ENCODE assay signal across 2 cellular contexts in the genomic region with DNA sequence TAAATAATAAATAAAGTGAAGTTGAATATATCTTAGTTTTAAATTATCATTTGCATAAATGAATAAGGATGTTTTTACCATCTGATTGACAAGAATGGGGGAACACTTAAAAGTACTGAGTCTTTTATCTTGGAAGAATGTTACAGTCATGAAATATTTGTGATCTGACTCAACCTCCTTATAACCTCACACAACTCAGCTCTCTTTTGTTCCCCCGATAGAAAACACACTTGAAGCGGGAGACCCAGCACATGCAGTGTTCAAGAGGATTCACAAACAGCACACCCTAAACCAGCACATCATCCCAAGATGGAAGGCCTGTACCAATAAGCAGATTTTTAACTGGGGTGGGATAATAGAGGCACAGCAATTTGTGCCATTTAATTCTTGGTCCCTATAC.
TF ChIP-seq lines count a peak whose summit lies in the region.

No MANE protein-coding gene starts in this region.

TF ChIP-seq in SK-N-SH, 30 proteins besides CTCF, POLR2A, EP300 and RAD21:
- TF ChIP-seq TCF12 (IDR thresholded peaks at IDR 0.05), result peak; percentile 15; the same call in 1 of the 2 replicates
- no peak for TF ChIP-seq NFIC (IDR thresholded peaks at IDR 0.05; ENCODE audit: borderline replicate concordance)
- TF ChIP-seq FOXM1 (IDR thresholded peaks at IDR 0.05; ENCODE audit: low read depth), result no peak
- no peak for TF ChIP-seq FOXJ3 (CRISPR knock-in tag; IDR thresholded peaks at IDR 0.05)
- 0 out of 2 replicates have a peak, but pooled peaks have one; percentile 13 for TF ChIP-seq TEAD4 (IDR thresholded peaks at IDR 0.05; ENCODE audit: borderline replicate concordance, insufficient read depth)
- TF ChIP-seq RFX5 (IDR thresholded peaks at IDR 0.05; ENCODE audit: low read length), result no peak
- no peak for TF ChIP-seq JUND (IDR thresholded peaks at IDR 0.05)
- TF ChIP-seq RXRA (IDR thresholded peaks at IDR 0.05; ENCODE audit: borderline replicate concordance, low read depth), result no peak
- no peak for TF ChIP-seq YY1 (IDR thresholded peaks at IDR 0.05; ENCODE audit: low read depth)
- TF ChIP-seq GABPA (IDR thresholded peaks at IDR 0.05; ENCODE audit: low read depth), result no peak
- TF ChIP-seq, protein P1, sequence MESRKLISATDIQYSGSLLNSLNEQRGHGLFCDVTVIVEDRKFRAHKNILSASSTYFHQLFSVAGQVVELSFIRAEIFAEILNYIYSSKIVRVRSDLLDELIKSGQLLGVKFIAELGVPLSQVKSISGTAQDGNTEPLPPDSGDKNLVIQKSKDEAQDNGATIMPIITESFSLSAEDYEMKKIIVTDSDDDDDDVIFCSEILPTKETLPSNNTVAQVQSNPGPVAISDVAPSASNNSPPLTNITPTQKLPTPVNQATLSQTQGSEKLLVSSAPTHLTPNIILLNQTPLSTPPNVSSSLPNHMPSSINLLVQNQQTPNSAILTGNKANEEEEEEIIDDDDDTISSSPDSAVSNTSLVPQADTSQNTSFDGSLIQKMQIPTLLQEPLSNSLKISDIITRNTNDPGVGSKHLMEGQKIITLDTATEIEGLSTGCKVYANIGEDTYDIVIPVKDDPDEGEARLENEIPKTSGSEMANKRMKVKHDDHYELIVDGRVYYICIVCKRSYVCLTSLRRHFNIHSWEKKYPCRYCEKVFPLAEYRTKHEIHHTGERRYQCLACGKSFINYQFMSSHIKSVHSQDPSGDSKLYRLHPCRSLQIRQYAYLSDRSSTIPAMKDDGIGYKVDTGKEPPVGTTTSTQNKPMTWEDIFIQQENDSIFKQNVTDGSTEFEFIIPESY (IDR thresholded peaks at IDR 0.05; ENCODE audit: borderline replicate concordance, low read depth), result no peak
- no peak for TF ChIP-seq IRF3 (IDR thresholded peaks at IDR 0.05; ENCODE audit: low read depth, low read length)
- TF ChIP-seq FOSL2 (IDR thresholded peaks at IDR 0.05; ENCODE audit: borderline replicate concordance, low read depth), result peak; percentile 46; the same call in 1 of the 2 replicates
- TF ChIP-seq ELF1 (IDR thresholded peaks at IDR 0.05), result no peak
- TF ChIP-seq CHD2 (IDR thresholded peaks at IDR 0.05; ENCODE audit: low read length, partially characterized antibody), result no peak
- no peak for TF ChIP-seq TAF1 (IDR thresholded peaks at IDR 0.05; ENCODE audit: borderline replicate concordance, low read depth, low read length)
- 0 out of 2 replicates have a peak, but pooled peaks have one; percentile 33 for TF ChIP-seq MAX (IDR thresholded peaks at IDR 0.05; ENCODE audit: low read depth)

TF ChIP-seq in HepG2, 621 proteins besides CTCF, POLR2A, EP300 and RAD21:
- TF ChIP-seq ZNF44 (CRISPR knock-in tag; IDR thresholded peaks at IDR 0.05), result no peak
- TF ChIP-seq, protein P2, sequence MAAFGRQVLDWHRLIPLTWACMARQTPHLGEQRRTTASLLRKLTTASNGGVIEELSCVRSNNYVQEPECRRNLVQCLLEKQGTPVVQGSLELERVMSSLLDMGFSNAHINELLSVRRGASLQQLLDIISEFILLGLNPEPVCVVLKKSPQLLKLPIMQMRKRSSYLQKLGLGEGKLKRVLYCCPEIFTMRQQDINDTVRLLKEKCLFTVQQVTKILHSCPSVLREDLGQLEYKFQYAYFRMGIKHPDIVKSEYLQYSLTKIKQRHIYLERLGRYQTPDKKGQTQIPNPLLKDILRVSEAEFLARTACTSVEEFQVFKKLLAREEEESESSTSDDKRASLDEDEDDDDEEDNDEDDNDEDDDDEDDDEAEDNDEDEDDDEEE (CRISPR knock-in tag; IDR thresholded peaks at IDR 0.05), result no peak
- no peak for TF ChIP-seq ZNF501 (CRISPR knock-in tag; IDR thresholded peaks at IDR 0.05)
- TF ChIP-seq, protein P3, sequence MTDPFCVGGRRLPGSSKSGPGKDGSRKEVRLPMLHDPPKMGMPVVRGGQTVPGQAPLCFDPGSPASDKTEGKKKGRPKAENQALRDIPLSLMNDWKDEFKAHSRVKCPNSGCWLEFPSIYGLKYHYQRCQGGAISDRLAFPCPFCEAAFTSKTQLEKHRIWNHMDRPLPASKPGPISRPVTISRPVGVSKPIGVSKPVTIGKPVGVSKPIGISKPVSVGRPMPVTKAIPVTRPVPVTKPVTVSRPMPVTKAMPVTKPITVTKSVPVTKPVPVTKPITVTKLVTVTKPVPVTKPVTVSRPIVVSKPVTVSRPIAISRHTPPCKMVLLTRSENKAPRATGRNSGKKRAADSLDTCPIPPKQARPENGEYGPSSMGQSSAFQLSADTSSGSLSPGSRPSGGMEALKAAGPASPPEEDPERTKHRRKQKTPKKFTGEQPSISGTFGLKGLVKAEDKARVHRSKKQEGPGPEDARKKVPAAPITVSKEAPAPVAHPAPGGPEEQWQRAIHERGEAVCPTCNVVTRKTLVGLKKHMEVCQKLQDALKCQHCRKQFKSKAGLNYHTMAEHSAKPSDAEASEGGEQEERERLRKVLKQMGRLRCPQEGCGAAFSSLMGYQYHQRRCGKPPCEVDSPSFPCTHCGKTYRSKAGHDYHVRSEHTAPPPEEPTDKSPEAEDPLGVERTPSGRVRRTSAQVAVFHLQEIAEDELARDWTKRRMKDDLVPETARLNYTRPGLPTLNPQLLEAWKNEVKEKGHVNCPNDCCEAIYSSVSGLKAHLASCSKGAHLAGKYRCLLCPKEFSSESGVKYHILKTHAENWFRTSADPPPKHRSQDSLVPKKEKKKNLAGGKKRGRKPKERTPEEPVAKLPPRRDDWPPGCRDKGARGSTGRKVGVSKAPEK (CRISPR knock-in tag; IDR thresholded peaks at IDR 0.05; ENCODE audit: borderline replicate concordance), result no peak
